2 cellular contexts compared by ENCODE assay signal in genomic region chr21:8987896-8988295, GRCh38.
TF ChIP-seq lines count a peak whose summit lies in the region.

No MANE protein-coding gene starts in this region.

TF ChIP-seq in K562, 482 proteins besides CTCF, POLR2A, EP300 and RAD21:
- TF ChIP-seq ZNF24 (IDR thresholded peaks at IDR 0.05) (peak; percentile 78; the same call in 1 of the 2 replicates), DMBX1 (CRISPR knock-in tag; IDR thresholded peaks at IDR 0.05; ENCODE audit: borderline replicate concordance) (peak; percentile 84; the same call in 1 of the 2 replicates), SMAD4 (CRISPR knock-in tag; conservative IDR thresholded peaks at IDR 0.05) (peak; percentile 66; the same call in 1 of the 2 replicates), ETS2 (tag; IDR thresholded peaks at IDR 0.05; ENCODE audit: borderline replicate concordance, poor library complexity, severe bottlenecking) (peak; percentile 49), CXXC5 (CRISPR knock-in tag; IDR thresholded peaks at IDR 0.05) (peak; percentile 89), SIN3B (IDR thresholded peaks at IDR 0.05; ENCODE audit: low read depth) (peak; percentile 46; the same call in 1 of the 2 replicates), POLR2H (tag; IDR thresholded peaks at IDR 0.05; ENCODE audit: low read depth) (0 out of 2 replicates have a peak, but pooled peaks have one; percentile 23), MEIS2 (IDR thresholded peaks at IDR 0.05; ENCODE audit: partially characterized antibody) (peak; percentile 5), SOX6 (IDR thresholded peaks at IDR 0.05) (peak; percentile 67), NONO (IDR thresholded peaks at IDR 0.05; ENCODE audit: low read depth in 2 of 2, low read length in 1 of 2) (peak in 1 of 2 experiments; percentile 35; a peak in 1 of 4 replicates)
- TF ChIP-seq, protein P1, sequence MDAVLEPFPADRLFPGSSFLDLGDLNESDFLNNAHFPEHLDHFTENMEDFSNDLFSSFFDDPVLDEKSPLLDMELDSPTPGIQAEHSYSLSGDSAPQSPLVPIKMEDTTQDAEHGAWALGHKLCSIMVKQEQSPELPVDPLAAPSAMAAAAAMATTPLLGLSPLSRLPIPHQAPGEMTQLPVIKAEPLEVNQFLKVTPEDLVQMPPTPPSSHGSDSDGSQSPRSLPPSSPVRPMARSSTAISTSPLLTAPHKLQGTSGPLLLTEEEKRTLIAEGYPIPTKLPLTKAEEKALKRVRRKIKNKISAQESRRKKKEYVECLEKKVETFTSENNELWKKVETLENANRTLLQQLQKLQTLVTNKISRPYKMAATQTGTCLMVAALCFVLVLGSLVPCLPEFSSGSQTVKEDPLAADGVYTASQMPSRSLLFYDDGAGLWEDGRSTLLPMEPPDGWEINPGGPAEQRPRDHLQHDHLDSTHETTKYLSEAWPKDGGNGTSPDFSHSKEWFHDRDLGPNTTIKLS (IDR thresholded peaks at IDR 0.05; ENCODE audit: borderline replicate concordance, low read depth), result peak; percentile 83; the same call in 1 of the 2 replicates

TF ChIP-seq in neural cell, 6 proteins besides CTCF, POLR2A, EP300 and RAD21:
- peak; percentile 33 for TF ChIP-seq MXI1 (conservative IDR thresholded peaks at IDR 0.05; ENCODE audit: poor library complexity, severe bottlenecking)
